8 cellular contexts compared by ENCODE assay signal in genomic region chr2:225889452-225889851, GRCh38.
DNase-seq lines count a peak whose midpoint lies in the region; ATAC-seq and TF ChIP-seq lines count a peak whose summit lies in the region.

No MANE protein-coding gene starts in this region.

- no peak for TF ChIP-seq EP300 in Ishikawa (IDR thresholded peaks at IDR 0.05; ENCODE audit: borderline replicate concordance)

- TF ChIP-seq CTCF in foreskin keratinocyte (conservative IDR thresholded peaks at IDR 0.05): peak; percentile 91

- peak; percentile 82 for TF ChIP-seq RAD21 in Ishikawa (IDR thresholded peaks at IDR 0.05; ENCODE audit: low read depth)

- DNase-seq in GM03348 (ENCODE audit: low spot score) (peak; percentile 74), SKM-1 treated with dmso at 0.1 percent for 144 hours (lab: John Stamatoyannopoulos, UW; ENCODE audit: unreplicated experiment) (peak; percentile 66), foreskin keratinocyte (peak; percentile 76 to 82), retina (peak; percentile 24), NCI-H1048 (lab: John Stamatoyannopoulos, UW) (no peak)

- no peaks in the 10 kb centered on the region for H3K27me3 ChIP-seq in foreskin keratinocyte

- ATAC-seq in GM21526 (IDR thresholded peaks at IDR 0.05; ENCODE audit: low FRiP score, unreplicated experiment): peak; percentile 76
- peak; percentile 98 for ATAC-seq in foreskin keratinocyte
- ATAC-seq in HG03135 (IDR thresholded peaks at IDR 0.05; ENCODE audit: unreplicated experiment): no peak

- peak overlapping the region; percentile 46 for H3K27ac ChIP-seq in foreskin keratinocyte

- peaks cover 18% of the 10 kb centered on the region for H3K4me1 ChIP-seq in foreskin keratinocyte

TF ChIP-seq in Ishikawa, 13 proteins besides CTCF, POLR2A, EP300 and RAD21:
- TF ChIP-seq CEBPB (IDR thresholded peaks at IDR 0.05) (peak; percentile 85), YY1 (IDR thresholded peaks at IDR 0.05; ENCODE audit: low read depth) (no peak), TEAD4 (IDR thresholded peaks at IDR 0.05) (0 out of 2 replicates have a peak, but pooled peaks have one; percentile 37), TAF1 (IDR thresholded peaks at IDR 0.05; ENCODE audit: low read depth) (no peak), CREB1 (IDR thresholded peaks at IDR 0.05; ENCODE audit: low read depth) (no peak)
